12 cellular contexts compared by ENCODE assay signal in the genomic region with DNA sequence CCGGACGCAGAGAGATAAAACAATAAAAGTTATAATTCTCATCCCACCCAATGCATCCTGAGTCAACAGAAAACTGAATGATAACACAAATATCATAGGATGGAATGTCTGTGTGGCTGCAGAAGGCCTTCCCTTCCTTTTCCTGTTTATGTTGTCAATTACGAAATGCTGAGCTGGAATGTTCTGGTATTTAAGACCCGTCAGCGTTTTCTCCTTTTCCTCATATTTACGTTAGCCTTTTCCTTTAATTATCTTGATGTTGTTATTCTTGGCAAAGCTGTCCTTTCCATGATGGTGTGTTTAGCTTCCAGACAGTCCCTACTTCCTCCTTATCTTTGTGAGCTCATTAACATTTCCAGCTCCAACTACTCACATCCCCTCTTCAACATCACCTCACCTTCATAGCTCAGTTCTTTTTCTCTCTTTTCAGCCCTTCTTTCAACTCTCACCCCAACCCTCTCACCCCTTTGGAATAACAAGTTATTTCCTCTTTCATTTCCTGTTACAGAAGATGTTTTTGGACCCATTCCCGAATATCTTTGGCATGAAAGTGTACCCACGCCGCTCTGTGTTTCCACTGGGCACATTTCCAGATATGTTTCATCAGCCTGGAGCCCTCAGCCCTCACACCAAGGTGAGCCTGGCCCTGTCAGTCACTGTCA.
A peak's percentile ranks its signal among the peaks of the same experiment; 100 is the strongest.
DNase-seq lines count a peak whose midpoint lies in the region; ATAC-seq and TF ChIP-seq lines count a peak whose summit lies in the region.
"Had no signal": no experiment of that assay in that cellular context is flagged by ENCODE, and none has a peak within 500 bp of the region (broad histone marks: within the 10 kb centered on the region; RNA-seq: fewer than 3 reads in every experiment).

No MANE protein-coding gene starts in this region.

- H3K27me3 ChIP-seq in left ventricle myocardium inferior (ENCODE audit: low read depth) = no peaks in the 10 kb centered on the region
- no peaks in the 10 kb centered on the region for H3K27me3 ChIP-seq in aorta (ENCODE audit: control insufficient read depth in 1 of 2, insufficient read depth in 2 of 2, low read length in 1 of 2)
- no peaks in the 10 kb centered on the region for H3K27me3 ChIP-seq in tibial artery

- no peaks in the 10 kb centered on the region for H3K36me3 ChIP-seq in left ventricle myocardium inferior
- no peaks in the 10 kb centered on the region for H3K36me3 ChIP-seq in aorta (ENCODE audit: control insufficient read depth in 1 of 2, insufficient read depth in 2 of 2, low read length in 1 of 2)
- H3K36me3 ChIP-seq in tibial artery = no peaks in the 10 kb centered on the region
- H3K36me3 ChIP-seq: BLaER1 treated with 17β-estradiol and CSF1 and Interleukin-3, amounts not matched to agents 10 nM and 100 nM had no signal

- 27 to 34% methylated on average over 9 of the region's 9 CpGs for WGBS in aorta, 2 donors

- H3K27ac ChIP-seq in left ventricle myocardium inferior (replicated peaks) (no peak overlapping the region), aorta (ENCODE audit: low read depth in 1 of 2, low read length in 2 of 2) (no peak overlapping the region), tibial artery (no peak overlapping the region)
- H3K27ac ChIP-seq: BLaER1 treated with 17β-estradiol and CSF1 and Interleukin-3, amounts not matched to agents 10 nM and 100 nM; coronary artery had no signal

- no peak for TF ChIP-seq CTCF in left ventricle myocardium inferior (IDR thresholded peaks at IDR 0.05; ENCODE audit: borderline replicate concordance)
- TF ChIP-seq CTCF in tibial artery (IDR thresholded peaks at IDR 0.05) = no peak

- intact Hi-C loops in left ventricle myocardium superior (cut with micrococcal nuclease) (no loop called here), left ventricle myocardium inferior (cut with micrococcal nuclease) (no loop called here), aorta (cut with DNase I) (no loop called here), tibial artery (cut with DNase I; ENCODE audit: low total_unique reads) (no loop called here)

- H3K9me3 ChIP-seq in left ventricle myocardium inferior (replicated peaks) (peaks cover 2% of the 10 kb centered on the region), aorta (ENCODE audit: control insufficient read depth, low read length) (no peaks in the 10 kb centered on the region), tibial artery (no peaks in the 10 kb centered on the region)

- H3K4me3 ChIP-seq in left ventricle myocardium inferior (no peak overlapping the region), aorta (ENCODE audit: low read length in 2 of 2) (no peak overlapping the region), tibial artery (no peak overlapping the region)
- H3K4me3 ChIP-seq: BLaER1 treated with 17β-estradiol and CSF1 and Interleukin-3, amounts not matched to agents 10 nM and 100 nM; coronary artery had no signal

- peaks cover 11% of the 10 kb centered on the region for H3K4me1 ChIP-seq in left ventricle myocardium inferior
- H3K4me1 ChIP-seq in aorta (ENCODE audit: control insufficient read depth in 1 of 2, insufficient read depth in 2 of 2, low read length in 2 of 2) = no peaks in the 10 kb centered on the region
- H3K4me1 ChIP-seq in tibial artery = peaks cover 0 to 6% (median 0%) of the 10 kb centered on the region in 4 donors

- peak; percentile 22 for ATAC-seq in left ventricle myocardium superior
- ATAC-seq in aorta (ENCODE audit: low FRiP score) = peak; percentile 62
- ATAC-seq in GM18511 (IDR thresholded peaks at IDR 0.05; ENCODE audit: unreplicated experiment) = no peak
- no peak for ATAC-seq in GM21526 (IDR thresholded peaks at IDR 0.05; ENCODE audit: low FRiP score, unreplicated experiment)

- DNase-seq in left ventricle myocardium superior (no peak), left ventricle myocardium inferior (no peak), amniotic stem cell (lab: John Stamatoyannopoulos, UW) (peak; percentile 27), kidney tubule cell (ENCODE audit: low spot score) (peak; percentile 92), aorta (no peak), tibial artery (no peak)
- DNase-seq: activated CD4-positive, alpha-beta memory T cell treated with anti-CD3 and anti-CD28 coated beads for 36 hours; NCI-H774 had no signal

Comparison
In these comparisons a context has a peak if more than half of its experiments do, and no peak if none do; other contexts are left out.
1. ATAC-seq: peak in left ventricle myocardium superior (single experiment) and aorta (single experiment); none in GM18511 (single experiment) and GM21526 (single experiment).
2. DNase-seq: peak in amniotic stem cell (single experiment) and kidney tubule cell (single experiment); none in left ventricle myocardium superior (single experiment), left ventricle myocardium inferior (single experiment), aorta (0 of 2) and tibial artery (0 of 2).